9 cellular contexts compared by ENCODE assay signal in the genomic region with DNA sequence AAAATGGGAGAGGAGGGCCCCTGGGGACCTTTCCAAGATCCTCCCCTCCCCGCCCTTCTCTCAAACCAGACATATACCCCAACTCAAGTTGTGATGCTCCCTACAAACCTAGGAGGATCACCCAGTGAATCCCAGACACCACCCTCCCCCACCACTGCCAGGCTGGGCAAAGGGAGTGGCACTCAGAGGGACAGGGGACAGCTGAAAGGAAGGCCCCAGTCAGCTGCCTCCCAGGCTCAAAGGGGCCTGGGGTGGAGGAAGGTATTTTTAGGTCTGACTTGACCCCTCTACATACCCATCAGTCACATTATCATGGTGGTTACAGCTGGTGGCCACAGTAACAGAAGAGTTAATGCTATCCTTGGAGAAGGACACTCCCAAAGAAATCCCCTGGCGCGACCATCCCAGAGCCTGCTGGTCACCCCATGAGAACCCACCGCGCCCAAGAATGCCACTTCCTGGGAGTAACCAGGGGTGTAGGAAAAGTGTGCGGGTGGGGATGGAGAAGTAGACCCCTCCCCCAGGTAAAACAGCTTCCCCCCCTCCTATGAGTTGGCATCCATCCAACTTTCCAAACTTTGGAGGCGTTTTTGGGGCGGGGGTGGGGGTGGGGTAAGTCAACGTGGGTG. TPM values are rescaled to one million over a fixed set of nuclear protein-coding genes. Genes with fewer than 3 reads are reported as not detected.
DNase-seq lines count a peak whose midpoint lies in the region; ATAC-seq, FAIRE-seq and TF ChIP-seq lines count a peak whose summit lies in the region.
"Had no signal": no experiment of that assay in that cellular context is flagged by ENCODE, and none has a peak within 500 bp of the region (broad histone marks: within the 10 kb centered on the region; RNA-seq: fewer than 3 reads in every experiment).

No MANE protein-coding gene starts in this region.

- peak overlapping the region; percentile 81 for H3K4me3 ChIP-seq in iPS-18a (ENCODE audit: low read length)
- H3K4me3 ChIP-seq in thoracic aorta, result peak overlapping the region; percentile 82

- H3K27me3 ChIP-seq in iPS-18a (ENCODE audit: control insufficient read depth, insufficient read depth, low read length), result no peaks in the 10 kb centered on the region
- H3K27me3 ChIP-seq in thoracic aorta (replicated peaks; ENCODE audit: insufficient read depth), result no peaks in the 10 kb centered on the region

- H3K9me3 Mint-ChIP-seq in activated CD4-positive, alpha-beta T cell treated with anti-CD3 and anti-CD28 coated beads, Interleukin-2, amount 10 ng/mL, durations not matched to agents 24 days and 14 days, result no peaks in the 10 kb centered on the region
- H3K9me3 Mint-ChIP-seq in activated T-helper 17 cell treated with anti-CD3 and anti-CD28 coated beads, Interleukin-2, amount 50 U/mL, for 72 hours, result no peaks in the 10 kb centered on the region

- peak overlapping the region; percentile 45 for H3K27ac Mint-ChIP-seq in activated CD4-positive, alpha-beta T cell treated with anti-CD3 and anti-CD28 coated beads, Interleukin-2, amount 10 ng/mL, durations not matched to agents 24 days and 14 days
- H3K27ac Mint-ChIP-seq in activated T-helper 17 cell treated with anti-CD3 and anti-CD28 coated beads, Interleukin-2, amount 50 U/mL, for 72 hours, result peak overlapping the region; percentile 70

- peaks cover 35% of the 10 kb centered on the region for H3K36me3 ChIP-seq in iPS-18a (ENCODE audit: control insufficient read depth, low read depth, low read length)
- H3K36me3 ChIP-seq in thoracic aorta, result peaks cover 22% of the 10 kb centered on the region

- peaks cover 50% of the 10 kb centered on the region for H3K4me1 Mint-ChIP-seq in activated CD4-positive, alpha-beta T cell treated with anti-CD3 and anti-CD28 coated beads, Interleukin-2, amount 10 ng/mL, durations not matched to agents 24 days and 14 days
- peaks cover 4% of the 10 kb centered on the region for H3K4me1 Mint-ChIP-seq in activated T-helper 17 cell treated with anti-CD3 and anti-CD28 coated beads, Interleukin-2, amount 50 U/mL, for 72 hours

- peak overlapping the region; percentile 98 for H3K4me3 Mint-ChIP-seq in activated CD4-positive, alpha-beta T cell treated with anti-CD3 and anti-CD28 coated beads, Interleukin-2, amount 10 ng/mL, durations not matched to agents 24 days and 14 days
- H3K4me3 Mint-ChIP-seq in activated T-helper 17 cell treated with anti-CD3 and anti-CD28 coated beads, Interleukin-2, amount 50 U/mL, for 72 hours, result peak overlapping the region; percentile 83

- no peak for DNase-seq in activated CD4-positive, alpha-beta T cell treated with anti-CD3 and anti-CD28 coated beads, Interleukin-2, amount 10 ng/mL, durations not matched to agents 24 days and 14 days
- no peak for DNase-seq in activated CD4-positive, alpha-beta T cell treated with anti-CD3 and anti-CD28 coated beads, Interleukin-2, amount 50 U/mL, for 48 hours
- DNase-seq in thoracic aorta (ENCODE audit: low spot score), result no peak
- no peak for DNase-seq in RCC 7860 (ENCODE audit: low spot score)

- no peaks in the 10 kb centered on the region for H3K9me3 ChIP-seq in iPS-18a (ENCODE audit: control insufficient read depth, low read depth, low read length)
- no peaks in the 10 kb centered on the region for H3K9me3 ChIP-seq in thoracic aorta

- peaks cover 28% of the 10 kb centered on the region for H3K4me1 ChIP-seq in iPS-18a (ENCODE audit: control insufficient read depth, low read depth, low read length)
- H3K4me1 ChIP-seq in thoracic aorta (ENCODE audit: control insufficient read depth in 1 of 2, low read depth in 2 of 2), result peaks cover 36 to 61% of the 10 kb centered on the region in 2 donors

- H3K9ac ChIP-seq in iPS-18a (ENCODE audit: low read length), result peak overlapping the region; percentile 5

- no peak for TF ChIP-seq CTCF in thoracic aorta (IDR thresholded peaks at IDR 0.05)

- H3K36me3 Mint-ChIP-seq in activated CD4-positive, alpha-beta T cell treated with anti-CD3 and anti-CD28 coated beads, Interleukin-2, amount 10 ng/mL, durations not matched to agents 24 days and 14 days (ENCODE audit: low read depth), result peaks cover 28% of the 10 kb centered on the region
- peaks cover 39% of the 10 kb centered on the region for H3K36me3 Mint-ChIP-seq in activated T-helper 17 cell treated with anti-CD3 and anti-CD28 coated beads, Interleukin-2, amount 50 U/mL, for 72 hours (ENCODE audit: low read depth)

- intact Hi-C loops in activated CD4-positive, alpha-beta T cell treated with anti-CD3 and anti-CD28 coated beads, Interleukin-2, amount 10 ng/mL, durations not matched to agents 24 days and 14 days (cut with micrococcal nuclease), result loop anchor here (5.0 kb wide), 1 partner anchor 44 kb away; a partner anchor contains a TSS

- FAIRE-seq in RCC 7860 (lab: Jason Lieb, UNC), result no peak

- ATAC-seq in activated T-helper 17 cell treated with anti-CD3 and anti-CD28 coated beads, Interleukin-2, amount 50 U/mL, for 72 hours (replicated peaks), result no peak
- ATAC-seq in thoracic aorta (ENCODE audit: insufficient number of reproducible peaks, low FRiP score, low read depth) (no peak), GM21423 (IDR thresholded peaks at IDR 0.05; ENCODE audit: unreplicated experiment) (no peak), GM19463 (IDR thresholded peaks at IDR 0.05; ENCODE audit: unreplicated experiment) (no peak)

- no peaks in the 10 kb centered on the region for H3K27me3 Mint-ChIP-seq in activated CD4-positive, alpha-beta T cell treated with anti-CD3 and anti-CD28 coated beads, Interleukin-2, amount 10 ng/mL, durations not matched to agents 24 days and 14 days
- no peaks in the 10 kb centered on the region for H3K27me3 Mint-ChIP-seq in activated T-helper 17 cell treated with anti-CD3 and anti-CD28 coated beads, Interleukin-2, amount 50 U/mL, for 72 hours

- H3K27ac ChIP-seq in iPS-18a (ENCODE audit: low read length), result no peak overlapping the region
- H3K27ac ChIP-seq in thoracic aorta, result peak overlapping the region; percentile 92 to 97
- H3K27ac ChIP-seq: HL-60 had no signal

RNA-seq across cellular contexts. Expression of a gene that starts 1.2 kb away (rescaled TPM):
- total RNA-seq in activated CD4-positive, alpha-beta T cell treated with anti-CD3 and anti-CD28 coated beads, Interleukin-2, amount 10 ng/mL, durations not matched to agents 24 days and 14 days, result 20.4 and 22.5 TPM in 2 replicates
- 10 to 100 TPM; 22.6 to 24.2 TPM for total RNA-seq in activated T-helper 17 cell treated with anti-CD3 and anti-CD28 coated beads, Interleukin-2, amount 50 U/mL, for 72 hours
- total RNA-seq in thoracic aorta, result 10 to 100 TPM; 14.3 to 15.6 TPM

RNA-seq across cellular contexts. Expression of a gene that starts 3.8 kb away (rescaled TPM):
- 2,240 and 2,301 TPM in 2 replicates for total RNA-seq in activated CD4-positive, alpha-beta T cell treated with anti-CD3 and anti-CD28 coated beads, Interleukin-2, amount 10 ng/mL, durations not matched to agents 24 days and 14 days
- 1,000 to 10,000 TPM; 2,432 to 2,485 TPM for total RNA-seq in activated T-helper 17 cell treated with anti-CD3 and anti-CD28 coated beads, Interleukin-2, amount 50 U/mL, for 72 hours
- total RNA-seq in thoracic aorta, result 1,000 to 10,000 TPM; 1,315 to 2,278 TPM

RNA-seq across cellular contexts. Expression of a gene that starts 29.4 kb away (rescaled TPM):
- total RNA-seq in activated CD4-positive, alpha-beta T cell treated with anti-CD3 and anti-CD28 coated beads, Interleukin-2, amount 10 ng/mL, durations not matched to agents 24 days and 14 days, result not detected in 2 replicates
- not detected for total RNA-seq in activated T-helper 17 cell treated with anti-CD3 and anti-CD28 coated beads, Interleukin-2, amount 50 U/mL, for 72 hours
- 10 to 100 TPM; 13.9 to 14.3 TPM for total RNA-seq in thoracic aorta

RNA-seq across cellular contexts. Expression of a gene that starts 30.3 kb away (rescaled TPM):
- not detected in 2 replicates for total RNA-seq in activated CD4-positive, alpha-beta T cell treated with anti-CD3 and anti-CD28 coated beads, Interleukin-2, amount 10 ng/mL, durations not matched to agents 24 days and 14 days
- total RNA-seq in activated T-helper 17 cell treated with anti-CD3 and anti-CD28 coated beads, Interleukin-2, amount 50 U/mL, for 72 hours, result not detected
- total RNA-seq in thoracic aorta, result under 1 TPM in 1 of 2 donors, not detected in 1; 0.27 TPM

RNA-seq across cellular contexts. Expression of a gene that starts 44.9 kb away (rescaled TPM):
- total RNA-seq in activated CD4-positive, alpha-beta T cell treated with anti-CD3 and anti-CD28 coated beads, Interleukin-2, amount 10 ng/mL, durations not matched to agents 24 days and 14 days, result 0.16 and 0.43 TPM in 2 replicates
- 1 to 10 TPM in 1 of 2 donors, under 1 TPM in 1; 0.41 to 2.1 TPM for total RNA-seq in activated T-helper 17 cell treated with anti-CD3 and anti-CD28 coated beads, Interleukin-2, amount 50 U/mL, for 72 hours
- 10 to 100 TPM in 1 of 2 donors, 1 to 10 TPM in 1; 7.0 to 13.9 TPM for total RNA-seq in thoracic aorta

Comparison
In these comparisons a context has a peak if more than half of its experiments do, and no peak if none do; other contexts are left out.
1. RNA of a gene that starts 29.4 kb away (total RNA-seq): 13.9 to 14.3 TPM in thoracic aorta; not detected in activated T-helper 17 cell treated with anti-CD3 and anti-CD28 coated beads, Interleukin-2, amount 50 U/mL, for 72 hours and not detected in activated CD4-positive, alpha-beta T cell treated with anti-CD3 and anti-CD28 coated beads, Interleukin-2, amount 10 ng/mL, durations not matched to agents 24 days and 14 days; every median in the first group is over 10 times any median in the second.